ENCODE assay signal across 21 cellular contexts in the genomic region with DNA sequence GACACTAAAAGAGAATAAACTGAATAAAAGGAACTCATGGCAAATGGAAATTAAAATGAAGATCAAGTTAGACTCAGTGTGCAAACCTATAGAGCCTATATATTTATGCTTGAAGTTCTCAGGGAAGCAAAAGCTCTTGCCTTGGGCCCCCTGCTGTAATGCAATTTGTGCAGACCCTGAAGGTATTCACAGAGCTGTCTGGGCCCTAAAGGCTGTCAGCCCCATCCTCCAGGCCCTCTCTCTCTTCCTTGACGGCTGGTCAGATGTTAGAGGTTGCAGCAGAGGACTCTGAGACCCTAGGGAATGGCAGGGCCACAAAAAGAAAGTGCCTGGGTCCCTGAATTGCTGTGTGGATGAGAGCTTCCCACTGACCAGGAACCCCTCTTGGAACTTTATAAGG.
"Had no signal": no experiment of that assay in that cellular context is flagged by ENCODE, and none has a peak within 500 bp of the region (broad histone marks: within the 10 kb centered on the region; RNA-seq: fewer than 3 reads in every experiment).

No MANE protein-coding gene starts in this region.

- ATAC-seq: activated CD4-positive, CD25-positive, alpha-beta regulatory T cell treated with anti-CD3 and anti-CD28 coated beads, Interleukin-2, amount 50 U/mL, for 24 hours; activated CD8-positive, alpha-beta T cell treated with anti-CD3 and anti-CD28 coated beads for 36 hours; activated naive CD4-positive, alpha-beta T cell treated with anti-CD3 and anti-CD28 coated beads, Interleukin-2, amount 50 U/mL, for 72 hours; esophagus mucosa had no signal

- H3K4me1 ChIP-seq: ascending aorta, breast epithelium, colonic mucosa had no signal

- H3K27ac Mint-ChIP-seq: activated B cell treated with CpG ODN at 0.5 μM for 24 hours; activated CD8-positive, alpha-beta T cell treated with anti-CD3 and anti-CD28 coated beads for 36 hours; activated naive CD4-positive, alpha-beta T cell treated with anti-CD3 and anti-CD28 coated beads, Interleukin-2, amount 10 ng/mL, durations not matched to agents 7 days and 5 days; activated naive CD8-positive, alpha-beta T cell treated with anti-CD3 and anti-CD28 coated beads, Interleukin-2, amount 10 ng/mL, durations not matched to agents 7 days and 5 days; activated T-helper 1 cell treated with anti-CD3 and anti-CD28 coated beads, Interleukin-12 subunit alpha, Interleukin-12 subunit beta, Interleukin-2, Interleukin-4 antibody, amounts not matched to agents 30 ng/mL and 10 ng/mL and 1 ng/mL, durations not matched to agents 14 hours and 24 hours and 36 hours; activated T-helper 2 cell treated with anti-CD3 and anti-CD28 coated beads, Interferon-gamma antibody, Interleukin-2, Interleukin-4, amounts not matched to agents 10 μg/mL and 5 μg/mL and 100 μg/mL, durations not matched to agents 14 hours and 24 hours and 36 hours had no signal

- DNase-seq: activated B cell treated with CpG ODN at 0.5 μM for 24 hours; activated CD4-positive, alpha-beta T cell treated with anti-CD3 and anti-CD28 coated beads, Interleukin-2, amount 50 U/mL, for 1 hour; activated CD8-positive, alpha-beta memory T cell treated with anti-CD3 and anti-CD28 coated beads for 24 hours; activated effector memory CD4-positive, alpha-beta T cell treated with anti-CD3 and anti-CD28 coated beads, Interleukin-2, amount 50 U/mL, for 16 hours; activated naive CD4-positive, alpha-beta T cell treated with anti-CD3 and anti-CD28 coated beads, Interleukin-2, amount 10 ng/mL, durations not matched to agents 7 days and 5 days; central memory CD4-positive, alpha-beta T cell; cerebellar nuclear complex; colonic mucosa; effector CD8-positive, alpha-beta T cell had no signal

- H3K36me3 Mint-ChIP-seq: activated naive CD4-positive, alpha-beta T cell treated with anti-CD3 and anti-CD28 coated beads, Interleukin-2, amount 10 ng/mL, durations not matched to agents 7 days and 5 days; activated naive CD4-positive, alpha-beta T cell treated with anti-CD3 and anti-CD28 coated beads, Interleukin-2, amount 50 U/mL, for 72 hours; activated naive CD8-positive, alpha-beta T cell treated with anti-CD3 and anti-CD28 coated beads, Interleukin-2, amount 10 ng/mL, durations not matched to agents 7 days and 5 days; brain had no signal

- H3K9me3 ChIP-seq: ascending aorta, colonic mucosa had no signal

- H3K36me3 ChIP-seq: ascending aorta, breast epithelium, cardiac muscle cell, colonic mucosa had no signal

- H3K4me3 Mint-ChIP-seq: activated B cell treated with CpG ODN at 0.5 μM for 24 hours; activated CD8-positive, alpha-beta T cell treated with anti-CD3 and anti-CD28 coated beads for 36 hours; activated naive CD4-positive, alpha-beta T cell treated with anti-CD3 and anti-CD28 coated beads, Interleukin-2, amount 10 ng/mL, durations not matched to agents 7 days and 5 days; activated naive CD8-positive, alpha-beta T cell treated with anti-CD3 and anti-CD28 coated beads, Interleukin-2, amount 10 ng/mL, durations not matched to agents 7 days and 5 days; activated T-helper 1 cell treated with anti-CD3 and anti-CD28 coated beads, Interleukin-12 subunit alpha, Interleukin-12 subunit beta, Interleukin-2, Interleukin-4 antibody, amounts not matched to agents 30 ng/mL and 10 ng/mL and 1 ng/mL, durations not matched to agents 14 hours and 24 hours and 36 hours had no signal

- H3K27me3 ChIP-seq: ascending aorta, cardiac muscle cell, colonic mucosa had no signal

- H3K4me3 ChIP-seq: ascending aorta, breast epithelium, cardiac muscle cell, colonic mucosa had no signal

- H3K27me3 Mint-ChIP-seq: brain had no signal

- H3K27ac ChIP-seq: ascending aorta, breast epithelium, cardiac muscle cell, colonic mucosa, VCaP had no signal

- H3K9me3 Mint-ChIP-seq: activated CD8-positive, alpha-beta T cell treated with anti-CD3 and anti-CD28 coated beads for 36 hours; activated naive CD4-positive, alpha-beta T cell treated with anti-CD3 and anti-CD28 coated beads, Interleukin-2, amount 10 ng/mL, durations not matched to agents 7 days and 5 days; activated naive CD4-positive, alpha-beta T cell treated with anti-CD3 and anti-CD28 coated beads, Interleukin-2, amount 50 U/mL, for 72 hours; activated naive CD8-positive, alpha-beta T cell treated with anti-CD3 and anti-CD28 coated beads, Interleukin-2, amount 10 ng/mL, durations not matched to agents 7 days and 5 days; activated T-helper 1 cell treated with anti-CD3 and anti-CD28 coated beads, Interleukin-12 subunit alpha, Interleukin-12 subunit beta, Interleukin-2, Interleukin-4 antibody, amounts not matched to agents 30 ng/mL and 10 ng/mL and 1 ng/mL, durations not matched to agents 14 hours and 24 hours and 36 hours; activated T-helper 2 cell treated with anti-CD3 and anti-CD28 coated beads, Interferon-gamma antibody, Interleukin-2, Interleukin-4, amounts not matched to agents 10 μg/mL and 5 μg/mL and 100 μg/mL, durations not matched to agents 14 hours and 24 hours and 36 hours had no signal

- H3K4me1 Mint-ChIP-seq: activated B cell treated with CpG ODN at 0.5 μM for 24 hours; activated naive CD4-positive, alpha-beta T cell treated with anti-CD3 and anti-CD28 coated beads, Interleukin-2, amount 10 ng/mL, durations not matched to agents 7 days and 5 days; activated naive CD8-positive, alpha-beta T cell treated with anti-CD3 and anti-CD28 coated beads, Interleukin-2, amount 10 ng/mL, durations not matched to agents 7 days and 5 days had no signal
